In genomic region chr12:9450127-9450567, GRCh38 we compare ENCODE assay signal across 8 cellular contexts.
DNase-seq lines count a peak whose midpoint lies in the region; ATAC-seq and TF ChIP-seq lines count a peak whose summit lies in the region.
"Not testable (repeated sequence)": the region's sequence is repeated elsewhere in the genome, so short reads cannot be mapped to it uniquely, and the experiment has no call there.

No MANE protein-coding gene starts in this region.

- H3K36me3 ChIP-seq in CD4-positive, CD25-positive, alpha-beta regulatory T cell (ENCODE audit: control insufficient read depth, insufficient read depth, low read length); kidney epithelial cell (ENCODE audit: control insufficient read depth, insufficient read depth, low read length): not testable (repeated sequence)

- H3K36me3 Mint-ChIP-seq in CD4-positive, CD25-positive, alpha-beta regulatory T cell; activated CD4-positive, alpha-beta T cell treated with anti-CD3 and anti-CD28 coated beads for 36 hours (ENCODE audit: low read depth): not testable (repeated sequence)
- H3K36me3 Mint-ChIP-seq in stimulated activated effector memory CD8-positive, alpha-beta T cell treated with anti-CD3 and anti-CD28 coated beads, Interleukin-12 subunit alpha, Interleukin-12 subunit beta, amount 100 ng/mL, for 72 hours, result peaks cover 13% of the 10 kb centered on the region

- not testable (repeated sequence) for H3K4me3 ChIP-seq in CD4-positive, CD25-positive, alpha-beta regulatory T cell (ENCODE audit: low read depth, low read length)
- peak overlapping the region; percentile 27 for H3K4me3 ChIP-seq in kidney epithelial cell (ENCODE audit: low read depth, low read length)

- peak overlapping the region in 3 of 4 donors; percentile 68 to 99 (median 98) for H3K4me3 Mint-ChIP-seq in CD4-positive, CD25-positive, alpha-beta regulatory T cell
- peak overlapping the region; percentile 98 for H3K4me3 Mint-ChIP-seq in activated CD4-positive, alpha-beta T cell treated with anti-CD3 and anti-CD28 coated beads for 36 hours
- H3K4me3 Mint-ChIP-seq in stimulated activated effector memory CD8-positive, alpha-beta T cell treated with anti-CD3 and anti-CD28 coated beads, Interleukin-12 subunit alpha, Interleukin-12 subunit beta, amount 100 ng/mL, for 72 hours, result peak overlapping the region; percentile 99

- H3K4me1 Mint-ChIP-seq in CD4-positive, CD25-positive, alpha-beta regulatory T cell, result peaks cover 0 to 33% (median 17%) of the 10 kb centered on the region in 4 donors
- peaks cover 17% of the 10 kb centered on the region for H3K4me1 Mint-ChIP-seq in activated CD4-positive, alpha-beta T cell treated with anti-CD3 and anti-CD28 coated beads for 36 hours
- H3K4me1 Mint-ChIP-seq in stimulated activated effector memory CD8-positive, alpha-beta T cell treated with anti-CD3 and anti-CD28 coated beads, Interleukin-12 subunit alpha, Interleukin-12 subunit beta, amount 100 ng/mL, for 72 hours, result peaks cover 24% of the 10 kb centered on the region

- DNase-seq in CD4-positive, CD25-positive, alpha-beta regulatory T cell, result peak in 1 of 3 donors; percentile 6
- DNase-seq in ELF-1 (ENCODE audit: low read depth, low spot score) (peak; percentile 43), NCI-H524 (lab: John Stamatoyannopoulos, UW) (peak; percentile 8 to 53)
- peak; percentile 35 for DNase-seq in activated CD4-positive, alpha-beta T cell treated with anti-CD3 and anti-CD28 coated beads for 36 hours
- peak; percentile 43 to 59 for DNase-seq in activated T-cell treated with anti-CD3 and anti-CD28 coated beads, Interleukin-2, amount 50 U/mL, for 48 hours
- DNase-seq in central memory CD4-positive, alpha-beta T cell, result peak; percentile 44
- not testable (repeated sequence) for DNase-seq in kidney epithelial cell (ENCODE audit: low read depth); stimulated activated effector memory CD8-positive, alpha-beta T cell treated with anti-CD3 and anti-CD28 coated beads, Interleukin-12 subunit alpha, Interleukin-12 subunit beta, amount 100 ng/mL, for 72 hours (ENCODE audit: low spot score in 2 of 2)

- intact Hi-C loops in activated CD4-positive, alpha-beta T cell treated with anti-CD3 and anti-CD28 coated beads for 36 hours (cut with DNase I, micrococcal nuclease), result not testable (repeated sequence)

- H3K27ac ChIP-seq in CD4-positive, CD25-positive, alpha-beta regulatory T cell (ENCODE audit: insufficient read depth, low read length, poor library complexity, severe bottlenecking), result not testable (repeated sequence)

- H3K27ac Mint-ChIP-seq in CD4-positive, CD25-positive, alpha-beta regulatory T cell, result peak overlapping the region in 1 of 3 donors; percentile 96
- not testable (repeated sequence) for H3K27ac Mint-ChIP-seq in activated CD4-positive, alpha-beta T cell treated with anti-CD3 and anti-CD28 coated beads for 36 hours; stimulated activated effector memory CD8-positive, alpha-beta T cell treated with anti-CD3 and anti-CD28 coated beads, Interleukin-12 subunit alpha, Interleukin-12 subunit beta, amount 100 ng/mL, for 72 hours

- H3K27me3 ChIP-seq in CD4-positive, CD25-positive, alpha-beta regulatory T cell (ENCODE audit: control insufficient read depth, insufficient read depth, low read length); kidney epithelial cell (ENCODE audit: control insufficient read depth, insufficient read depth, low read length): not testable (repeated sequence)

- not testable (repeated sequence) for ATAC-seq in CD4-positive, CD25-positive, alpha-beta regulatory T cell (ENCODE audit: low read depth in 2 of 2); activated CD4-positive, alpha-beta T cell treated with anti-CD3 and anti-CD28 coated beads for 36 hours
- ATAC-seq in stimulated activated effector memory CD8-positive, alpha-beta T cell treated with anti-CD3 and anti-CD28 coated beads, Interleukin-12 subunit alpha, Interleukin-12 subunit beta, amount 100 ng/mL, for 72 hours, result peak; percentile 27

- POLR2A ChIA-PET in activated CD4-positive, alpha-beta T cell treated with anti-CD3 and anti-CD28 coated beads for 36 hours (lab: Charles Lee), result not testable (repeated sequence)

- peak; percentile 6 for TF ChIP-seq CTCF in kidney epithelial cell (IDR thresholded peaks at IDR 0.05; ENCODE audit: insufficient read depth, low read length, poor library complexity, severe bottlenecking)

- CTCF ChIA-PET in activated CD4-positive, alpha-beta T cell treated with anti-CD3 and anti-CD28 coated beads for 36 hours (lab: Charles Lee), result interaction anchor here (0.6 to 1.8 kb wide), 3 partner anchors 184 to 853 kb away, joined by 3 to 6 read pairs (median 5); no protein-coding TSS in a partner anchor

- not testable (repeated sequence) for H3K9me3 Mint-ChIP-seq in CD4-positive, CD25-positive, alpha-beta regulatory T cell; activated CD4-positive, alpha-beta T cell treated with anti-CD3 and anti-CD28 coated beads for 36 hours (ENCODE audit: low read depth); stimulated activated effector memory CD8-positive, alpha-beta T cell treated with anti-CD3 and anti-CD28 coated beads, Interleukin-12 subunit alpha, Interleukin-12 subunit beta, amount 100 ng/mL, for 72 hours

- H3K4me1 ChIP-seq in CD4-positive, CD25-positive, alpha-beta regulatory T cell (ENCODE audit: control insufficient read depth, insufficient read depth, low read length, poor library complexity, severe bottlenecking), result not testable (repeated sequence)

- H3K27me3 Mint-ChIP-seq in CD4-positive, CD25-positive, alpha-beta regulatory T cell; activated CD4-positive, alpha-beta T cell treated with anti-CD3 and anti-CD28 coated beads for 36 hours: not testable (repeated sequence)

- H3K9me3 ChIP-seq in CD4-positive, CD25-positive, alpha-beta regulatory T cell (ENCODE audit: control insufficient read depth in 2 of 2, low read length in 2 of 2), result not testable (repeated sequence)
